ENCODE assay signal across 1 cellular context in the genomic region with DNA sequence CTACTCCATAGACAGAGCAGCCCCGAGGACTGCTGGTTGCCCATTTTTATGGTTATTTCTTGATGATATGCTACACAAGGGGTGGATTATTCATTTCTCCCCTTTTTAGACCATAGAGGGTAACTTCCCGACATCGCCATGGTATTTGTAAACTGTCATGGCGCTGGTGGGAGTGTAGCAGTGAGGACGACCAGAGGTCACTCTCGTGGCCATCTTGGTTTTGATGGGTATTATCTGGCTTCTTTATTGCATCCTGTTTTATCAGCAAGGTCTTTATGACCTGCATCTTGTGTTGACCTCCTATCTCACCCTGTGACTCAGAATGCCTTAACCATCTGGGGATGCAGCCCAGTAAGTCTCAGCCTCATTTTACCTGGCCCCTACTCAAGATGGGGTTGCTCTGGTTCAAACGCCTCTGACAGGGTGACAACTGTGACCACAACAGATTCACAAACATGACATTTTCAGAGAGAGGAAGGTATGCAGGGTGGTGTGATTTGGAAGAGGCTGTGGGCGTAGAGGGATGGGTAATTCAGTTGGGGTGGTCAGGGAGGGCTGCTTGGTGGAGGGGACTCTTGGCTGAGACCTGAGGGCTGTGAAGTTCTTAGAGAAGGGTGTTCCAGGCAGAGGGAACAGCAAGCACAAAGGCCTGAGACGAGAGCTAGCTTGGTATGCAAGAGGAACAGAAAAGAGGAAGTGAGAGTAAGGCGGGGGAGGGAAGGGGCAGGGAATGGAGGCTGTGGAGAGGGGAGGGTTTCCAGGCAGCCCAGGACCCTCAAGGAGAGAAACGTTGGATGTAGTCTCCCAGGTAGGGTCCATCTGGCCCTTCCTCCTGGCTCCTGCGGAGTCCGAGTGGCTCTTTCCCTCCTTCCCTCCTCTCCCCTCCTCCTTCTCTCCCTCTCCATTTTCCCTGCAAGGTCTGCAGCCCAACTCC.
A peak's percentile ranks its signal among the peaks of the same experiment; 100 is the strongest.
TF ChIP-seq lines count a peak whose summit lies in the region.

No MANE protein-coding gene starts in this region.

TF ChIP-seq in GM12878, 131 proteins besides CTCF, POLR2A, EP300 and RAD21 (continued from another document):
- no peak for TF ChIP-seq BCLAF1 (IDR thresholded peaks at IDR 0.05)
- no peak for TF ChIP-seq ZSCAN29 (IDR thresholded peaks at IDR 0.05)
- TF ChIP-seq BACH1 (IDR thresholded peaks at IDR 0.05; ENCODE audit: borderline replicate concordance), result peak; percentile 96; the same call in 1 of the 2 replicates
- TF ChIP-seq, protein P1, sequence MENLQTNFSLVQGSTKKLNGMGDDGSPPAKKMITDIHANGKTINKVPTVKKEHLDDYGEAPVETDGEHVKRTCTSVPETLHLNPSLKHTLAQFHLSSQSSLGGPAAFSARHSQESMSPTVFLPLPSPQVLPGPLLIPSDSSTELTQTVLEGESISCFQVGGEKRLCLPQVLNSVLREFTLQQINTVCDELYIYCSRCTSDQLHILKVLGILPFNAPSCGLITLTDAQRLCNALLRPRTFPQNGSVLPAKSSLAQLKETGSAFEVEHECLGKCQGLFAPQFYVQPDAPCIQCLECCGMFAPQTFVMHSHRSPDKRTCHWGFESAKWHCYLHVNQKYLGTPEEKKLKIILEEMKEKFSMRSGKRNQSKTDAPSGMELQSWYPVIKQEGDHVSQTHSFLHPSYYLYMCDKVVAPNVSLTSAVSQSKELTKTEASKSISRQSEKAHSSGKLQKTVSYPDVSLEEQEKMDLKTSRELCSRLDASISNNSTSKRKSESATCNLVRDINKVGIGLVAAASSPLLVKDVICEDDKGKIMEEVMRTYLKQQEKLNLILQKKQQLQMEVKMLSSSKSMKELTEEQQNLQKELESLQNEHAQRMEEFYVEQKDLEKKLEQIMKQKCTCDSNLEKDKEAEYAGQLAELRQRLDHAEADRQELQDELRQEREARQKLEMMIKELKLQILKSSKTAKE (IDR thresholded peaks at IDR 0.05; ENCODE audit: low read depth, poor library complexity, severe bottlenecking), result peak; percentile 83
- TF ChIP-seq SREBF2 (IDR thresholded peaks at IDR 0.05; ENCODE audit: low read length), result no peak
- TF ChIP-seq, protein P2, sequence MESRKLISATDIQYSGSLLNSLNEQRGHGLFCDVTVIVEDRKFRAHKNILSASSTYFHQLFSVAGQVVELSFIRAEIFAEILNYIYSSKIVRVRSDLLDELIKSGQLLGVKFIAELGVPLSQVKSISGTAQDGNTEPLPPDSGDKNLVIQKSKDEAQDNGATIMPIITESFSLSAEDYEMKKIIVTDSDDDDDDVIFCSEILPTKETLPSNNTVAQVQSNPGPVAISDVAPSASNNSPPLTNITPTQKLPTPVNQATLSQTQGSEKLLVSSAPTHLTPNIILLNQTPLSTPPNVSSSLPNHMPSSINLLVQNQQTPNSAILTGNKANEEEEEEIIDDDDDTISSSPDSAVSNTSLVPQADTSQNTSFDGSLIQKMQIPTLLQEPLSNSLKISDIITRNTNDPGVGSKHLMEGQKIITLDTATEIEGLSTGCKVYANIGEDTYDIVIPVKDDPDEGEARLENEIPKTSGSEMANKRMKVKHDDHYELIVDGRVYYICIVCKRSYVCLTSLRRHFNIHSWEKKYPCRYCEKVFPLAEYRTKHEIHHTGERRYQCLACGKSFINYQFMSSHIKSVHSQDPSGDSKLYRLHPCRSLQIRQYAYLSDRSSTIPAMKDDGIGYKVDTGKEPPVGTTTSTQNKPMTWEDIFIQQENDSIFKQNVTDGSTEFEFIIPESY (IDR thresholded peaks at IDR 0.05), result peak; percentile 34; the same call in 1 of the 2 replicates
- TF ChIP-seq SREBF1 (IDR thresholded peaks at IDR 0.05; ENCODE audit: low read length), result no peak
- peak; percentile 80; the same call in 1 of the 2 replicates for TF ChIP-seq STAT3 (IDR thresholded peaks at IDR 0.05; ENCODE audit: low read depth, low read length)
- no peak for TF ChIP-seq ZNF384 (IDR thresholded peaks at IDR 0.05; ENCODE audit: borderline replicate concordance, low read depth, low read length)
- TF ChIP-seq SPI1 (IDR thresholded peaks at IDR 0.05; ENCODE audit: borderline replicate concordance, insufficient read depth, low read depth, low read length), result peak; percentile 100
